30 cellular contexts compared by ENCODE assay signal in the genomic region with DNA sequence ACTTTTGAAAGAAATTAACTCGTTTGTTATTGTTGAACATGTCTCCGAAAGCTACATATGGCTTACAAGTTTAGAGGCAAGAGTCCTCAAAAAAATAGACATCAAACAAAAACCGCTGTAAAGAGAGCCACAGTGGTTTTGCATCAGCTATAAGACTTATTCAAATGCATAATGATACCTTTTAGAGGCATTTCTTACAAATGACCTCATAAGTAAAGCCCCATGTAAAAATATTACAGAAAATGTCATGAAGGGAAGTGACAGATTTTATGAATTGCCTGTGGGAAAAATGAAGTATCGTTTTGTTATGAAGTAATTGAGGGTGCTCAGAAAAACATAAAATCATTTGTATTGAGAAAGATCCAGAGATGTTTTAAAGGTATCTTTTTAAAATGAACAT.
"Had no signal": no experiment of that assay in that cellular context is flagged by ENCODE, and none has a peak within 500 bp of the region (broad histone marks: within the 10 kb centered on the region; RNA-seq: fewer than 3 reads in every experiment).

No MANE protein-coding gene starts in this region.

- H3K36me3 ChIP-seq: neural progenitor cell, ovary, right lobe of liver, sigmoid colon, stomach, thoracic aorta, thyroid gland, tibial nerve, upper lobe of left lung, vagina had no signal

- H3K79me2 ChIP-seq: parathyroid adenoma had no signal

- H3K27me3 ChIP-seq: neural progenitor cell, ovary, right lobe of liver, sigmoid colon, stomach, thyroid gland, tibial nerve, upper lobe of left lung, vagina had no signal

- H3K4me2 ChIP-seq: neural progenitor cell had no signal

- FAIRE-seq: small intestine, urothelium cell line had no signal

- DNase-seq: naive thymus-derived CD4-positive, alpha-beta T cell; natural killer cell; occipital lobe; ovary; posterior cingulate gyrus; psoas muscle; right cardiac atrium; right lobe of liver; sigmoid colon; small intestine; stimulated activated CD4-positive, alpha-beta T cell treated with anti-CD3 and anti-CD28 coated beads, Interleukin-15, amount 100 ng/mL, for 24 hours; stimulated activated CD4-positive, alpha-beta T cell treated with anti-CD3 and anti-CD28 coated beads, Interleukin-2, amount 100 ng/mL, for 24 hours; stimulated activated CD4-positive, alpha-beta T cell treated with anti-CD3 and anti-CD28 coated beads, Interleukin-2, amount 100 ng/mL, for 48 hours; stimulated activated CD4-positive, alpha-beta T cell treated with anti-CD3 and anti-CD28 coated beads, Interleukin-4, amount 100 ng/mL, for 4 hours; stimulated activated naive B cell treated with anti-CD40 and anti-IgM and Interleukin-4, amounts not matched to agents 10 μg/mL and 1 μg/mL and 100 μg/mL, for 72 hours; stimulated activated naive CD4-positive, alpha-beta T cell treated with Interleukin-2 at 50 U/mL for 16 hours; stomach; thyroid gland; trophoblast cell; upper lobe of left lung had no signal

- H3K9me3 Mint-ChIP-seq: nephron, neural progenitor cell had no signal

- H3K27ac Mint-ChIP-seq: naive thymus-derived CD4-positive, alpha-beta T cell; natural killer cell; nephron; neural progenitor cell; progenitor cell of endocrine pancreas; stimulated activated effector memory CD8-positive, alpha-beta T cell treated with anti-CD3 and anti-CD28 coated beads, Interleukin-12 subunit alpha, Interleukin-12 subunit beta, amount 100 ng/mL, for 72 hours; stimulated activated naive B cell treated with anti-CD40 and anti-IgM and Interleukin-4, amounts not matched to agents 10 μg/mL and 1 μg/mL and 100 μg/mL, for 72 hours; stimulated activated naive CD8-positive, alpha-beta T cell treated with anti-CD3 and anti-CD28 coated beads, Interleukin-15, Interleukin-2, amounts not matched to agents 100 ng/mL and 50 ng/mL, for 24 hours had no signal

- H3K4me3 Mint-ChIP-seq: naive thymus-derived CD4-positive, alpha-beta T cell; natural killer cell; nephron; neural progenitor cell; stimulated activated effector memory CD8-positive, alpha-beta T cell treated with anti-CD3 and anti-CD28 coated beads, Interleukin-12 subunit alpha, Interleukin-12 subunit beta, amount 100 ng/mL, for 72 hours; stimulated activated naive B cell treated with anti-CD40 and anti-IgM and Interleukin-4, amounts not matched to agents 10 μg/mL and 1 μg/mL and 100 μg/mL, for 72 hours; stimulated activated naive CD8-positive, alpha-beta T cell treated with anti-CD3 and anti-CD28 coated beads, Interleukin-15, Interleukin-2, amounts not matched to agents 100 ng/mL and 50 ng/mL, for 24 hours had no signal

- ATAC-seq: naive thymus-derived CD4-positive, alpha-beta T cell; natural killer cell; psoas muscle; right cardiac atrium; right lobe of liver; stimulated activated effector memory CD8-positive, alpha-beta T cell treated with anti-CD3 and anti-CD28 coated beads, Interleukin-12 subunit alpha, Interleukin-12 subunit beta, amount 100 ng/mL, for 72 hours; stimulated activated naive B cell treated with anti-CD40 and anti-IgM and Interleukin-4, amounts not matched to agents 10 μg/mL and 1 μg/mL and 100 μg/mL, for 72 hours had no signal

- H3K4me1 ChIP-seq: neural progenitor cell, parathyroid adenoma, psoas muscle, right lobe of liver, sigmoid colon, stomach, thyroid gland, tibial nerve, upper lobe of left lung, vagina had no signal

- H3K27ac ChIP-seq: neural progenitor cell, ovary, parathyroid adenoma, psoas muscle, right lobe of liver, sigmoid colon, stomach, thoracic aorta, thyroid gland, tibial nerve, upper lobe of left lung, vagina had no signal

- H3K27me3 Mint-ChIP-seq: naive thymus-derived CD4-positive, alpha-beta T cell; progenitor cell of endocrine pancreas; stimulated activated naive B cell treated with anti-CD40 and anti-IgM and Interleukin-4, amounts not matched to agents 10 μg/mL and 1 μg/mL and 100 μg/mL, for 72 hours; stimulated activated naive CD8-positive, alpha-beta T cell treated with anti-CD3 and anti-CD28 coated beads, Interleukin-15, Interleukin-2, amounts not matched to agents 100 ng/mL and 50 ng/mL, for 24 hours had no signal

- H3K36me3 Mint-ChIP-seq: naive thymus-derived CD4-positive, alpha-beta T cell; natural killer cell; neural progenitor cell; stimulated activated effector memory CD8-positive, alpha-beta T cell treated with anti-CD3 and anti-CD28 coated beads, Interleukin-12 subunit alpha, Interleukin-12 subunit beta, amount 100 ng/mL, for 72 hours; stimulated activated naive B cell treated with anti-CD40 and anti-IgM and Interleukin-4, amounts not matched to agents 10 μg/mL and 1 μg/mL and 100 μg/mL, for 72 hours had no signal

- H2AFZ ChIP-seq: neural progenitor cell, parathyroid adenoma had no signal

- H3K4me1 Mint-ChIP-seq: naive thymus-derived CD4-positive, alpha-beta T cell; natural killer cell; nephron; neural progenitor cell; stimulated activated effector memory CD8-positive, alpha-beta T cell treated with anti-CD3 and anti-CD28 coated beads, Interleukin-12 subunit alpha, Interleukin-12 subunit beta, amount 100 ng/mL, for 72 hours; stimulated activated naive B cell treated with anti-CD40 and anti-IgM and Interleukin-4, amounts not matched to agents 10 μg/mL and 1 μg/mL and 100 μg/mL, for 72 hours had no signal

- H3K9me3 ChIP-seq: ovary, psoas muscle, right lobe of liver, sigmoid colon, stomach, thoracic aorta, thyroid gland, tibial nerve, upper lobe of left lung, vagina had no signal

- H3K4me3 ChIP-seq: neural progenitor cell, ovary, psoas muscle, right lobe of liver, sigmoid colon, stomach, thoracic aorta, thyroid gland, tibial nerve, upper lobe of left lung, vagina had no signal
